1 cellular context compared by ENCODE assay signal in the genomic region with DNA sequence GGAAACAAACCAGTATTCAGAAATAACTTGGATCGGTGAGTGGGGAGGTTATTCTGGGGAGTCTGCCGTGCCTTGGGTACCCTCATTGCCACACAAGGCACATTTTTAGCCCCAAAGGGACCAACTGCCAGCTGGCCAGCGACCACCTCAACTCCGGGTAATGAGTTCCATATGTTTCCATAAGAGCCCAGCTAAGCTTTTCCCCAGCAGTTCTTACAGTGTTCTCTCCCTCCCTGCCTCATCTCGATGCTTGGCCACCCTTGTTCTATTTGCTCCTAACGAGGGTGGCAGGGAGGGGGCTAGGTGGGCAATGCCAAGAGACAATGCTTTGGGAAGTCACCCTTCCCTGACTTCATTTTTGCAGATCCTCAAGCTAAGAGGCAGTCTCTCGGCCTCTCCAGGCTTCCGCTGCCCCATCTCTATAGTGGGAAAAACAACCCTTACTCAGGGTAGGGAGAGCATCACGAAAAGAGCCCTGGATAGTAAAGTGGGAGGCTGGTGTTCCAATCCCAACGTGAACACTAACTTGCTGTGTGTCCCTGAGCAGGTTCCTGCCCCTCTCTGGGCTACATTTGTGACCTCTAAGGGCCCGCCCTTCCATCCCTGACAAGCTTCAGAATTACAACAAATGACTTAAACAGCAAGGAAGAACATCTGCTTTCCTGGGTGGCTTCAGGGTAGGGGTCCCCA.
TF ChIP-seq lines count a peak whose summit lies in the region.

No MANE protein-coding gene starts in this region.

TF ChIP-seq in endothelial cell of umbilical vein, 7 proteins besides CTCF, POLR2A, EP300 and RAD21 (continued from another document):
- no peak for TF ChIP-seq JUN (IDR thresholded peaks at IDR 0.05; ENCODE audit: borderline replicate concordance, insufficient read depth, insufficient read length, low read depth)
- no peak for TF ChIP-seq EZH2 (IDR thresholded peaks at IDR 0.05; ENCODE audit: borderline replicate concordance, low read depth, low read length, severe bottlenecking)
- TF ChIP-seq POLR2AphosphoS5 (IDR thresholded peaks at IDR 0.05; ENCODE audit: insufficient read depth, low read depth, low read length) = no peak
